In the genomic region with DNA sequence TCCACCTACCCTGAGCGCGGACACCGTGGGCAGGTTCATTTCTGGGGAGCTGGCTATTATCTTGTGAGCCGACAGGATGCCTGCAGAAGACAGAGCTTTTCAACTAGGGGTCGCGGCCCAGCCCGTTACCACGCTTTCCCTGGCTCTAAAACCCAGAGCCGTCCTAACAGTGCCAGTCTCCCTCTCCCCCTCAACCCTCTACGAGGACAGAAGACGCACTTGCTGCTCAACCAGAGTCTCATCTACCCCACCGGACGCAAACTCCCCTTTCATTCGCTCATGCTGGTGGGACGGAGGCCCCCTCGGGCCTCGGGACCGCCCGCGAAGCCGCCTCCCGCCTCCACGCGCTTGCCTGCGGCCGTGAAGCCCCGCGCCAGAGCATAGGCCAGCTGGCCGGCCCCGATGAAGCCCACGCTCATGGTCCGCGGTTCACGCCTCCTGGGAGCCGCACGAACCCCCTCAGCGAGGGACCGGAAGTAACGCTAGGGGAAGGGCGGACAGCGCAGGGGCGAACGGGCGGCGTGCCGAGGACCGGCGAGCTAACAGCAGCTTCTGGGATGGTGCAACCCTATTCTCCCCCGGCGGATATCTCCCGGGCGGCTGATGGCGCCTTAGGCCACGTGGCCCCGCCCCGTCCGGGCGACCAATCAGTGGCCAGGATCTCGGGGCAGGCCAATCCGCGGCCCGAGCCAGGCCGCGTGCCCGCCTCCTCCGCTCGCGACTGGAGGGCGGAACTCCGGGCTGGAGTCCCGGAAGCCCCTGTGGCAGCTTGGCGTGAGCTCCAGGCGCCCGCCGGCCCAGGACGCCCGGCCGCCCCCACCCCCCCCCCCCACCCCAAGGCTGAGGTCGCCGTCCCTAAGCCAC, we compare ENCODE assay signal across 8 cellular contexts. TPM values are rescaled to one million over a fixed set of nuclear protein-coding genes. Genes with fewer than 3 reads are reported as not detected.
DNase-seq lines count a peak whose midpoint lies in the region; ATAC-seq and TF ChIP-seq lines count a peak whose summit lies in the region.

A gene (minus strand): TSS at position 559 of the 864 bp plus-strand sequence. CDS start 140 bp downstream, at position 419.

- TF ChIP-seq CTCF in AG10803 (conservative IDR thresholded peaks at IDR 0.05; ENCODE audit: low read length): no peak

- peak; percentile 96 for DNase-seq in AG10803 (ENCODE audit: low read depth)
- DNase-seq in NCI-H460 (ENCODE audit: extremely low read depth, low read depth): peak; percentile 98
- peak; percentile 96 for DNase-seq in activated CD4-positive, CD25-positive, alpha-beta regulatory T cell treated with anti-CD3 and anti-CD28 coated beads, Interleukin-2, amount 50 U/mL, for 72 hours
- DNase-seq in cerebellar nuclear complex (lab: John Stamatoyannopoulos, UW): peak; percentile 16 to 73
- peak; percentile 85 for DNase-seq in kidney glomerular epithelial cell (lab: John Stamatoyannopoulos, UW)
- DNase-seq in stimulated activated CD4-positive, alpha-beta T cell treated with anti-CD3 and anti-CD28 coated beads, Interleukin-1b, Interleukin-23, amount 100 ng/mL, for 1 hour (ENCODE audit: low read depth in 2 of 2): peak; percentile 81 to 83

- H3K4me3 ChIP-seq in AG10803 (ENCODE audit: low read length): peak within 1 kb of the TSS; percentile 95

- ATAC-seq in GM19043 (IDR thresholded peaks at IDR 0.05; ENCODE audit: low read depth, unreplicated experiment) (peak; percentile 96), HG03378 (IDR thresholded peaks at IDR 0.05; ENCODE audit: unreplicated experiment) (peak; percentile 94)

RNA-seq across cellular contexts. Expression of the gene that starts here (rescaled TPM):
- 108 and 114 TPM in 2 replicates for total RNA-seq in NCI-H460 (2014; rRNA removed; shearing (Covaris generic))
- 340 and 355 TPM in 2 replicates for polyA plus RNA-seq in NCI-H460 (2014; cell fraction: nucleus; rRNA removed)

Comparison
In these comparisons a context has a peak if more than half of its experiments do, and no peak if none do; other contexts are left out.
1. Peak in every context shown above with its lines: DNase-seq, ATAC-seq and H3K4me3 ChIP-seq.
2. DNase-seq: peak in every context shown above with its lines; median percentile 98 in NCI-H460; 96 in AG10803; 96 in activated CD4-positive, CD25-positive, alpha-beta regulatory T cell treated with anti-CD3 and anti-CD28 coated beads, Interleukin-2, amount 50 U/mL, for 72 hours; 85 in kidney glomerular epithelial cell; 82 in stimulated activated CD4-positive, alpha-beta T cell treated with anti-CD3 and anti-CD28 coated beads, Interleukin-1b, Interleukin-23, amount 100 ng/mL, for 1 hour; 44 in cerebellar nuclear complex.